In the genomic region with DNA sequence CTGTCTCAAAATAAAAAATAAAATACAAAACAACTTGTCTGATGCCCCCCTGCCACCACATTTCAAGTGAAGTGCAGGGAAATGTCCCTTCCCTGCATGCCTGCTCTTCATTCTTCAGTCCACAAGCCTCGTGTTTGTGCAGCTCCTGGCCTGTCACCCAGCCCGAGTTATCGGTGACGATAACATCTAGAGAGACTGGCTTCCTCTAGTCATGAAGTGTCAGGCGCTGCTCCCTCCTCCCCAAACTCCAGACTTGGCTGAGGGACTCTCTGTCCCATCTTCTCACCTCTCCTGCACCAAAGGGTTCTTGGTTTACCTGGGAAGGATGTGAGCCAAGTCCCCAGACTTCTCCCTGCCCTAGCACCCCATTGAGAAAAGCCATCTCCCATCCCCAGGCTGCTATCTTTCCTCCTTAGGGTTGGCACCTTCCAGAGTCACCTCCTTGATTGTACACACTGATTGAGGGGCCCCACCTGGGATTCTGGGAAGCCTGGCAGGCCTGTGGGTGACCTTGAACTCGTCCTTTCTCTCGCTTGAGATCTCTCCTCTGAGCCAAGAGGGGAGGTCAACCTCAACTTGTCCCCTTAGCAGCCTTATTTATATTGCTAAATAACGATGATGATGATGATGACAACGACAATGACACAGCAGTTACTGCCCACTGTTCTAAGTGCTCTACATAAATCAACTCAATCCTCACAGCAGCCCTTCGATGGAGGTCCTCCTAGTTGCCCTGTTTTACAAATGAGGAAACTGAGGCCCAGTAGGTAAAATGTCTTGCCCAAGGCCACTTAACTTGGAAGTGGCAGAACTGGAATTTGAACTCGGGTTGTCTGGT, we compare ENCODE assay signal across 34 cellular contexts. TPM values are rescaled to one million over a fixed set of nuclear protein-coding genes. Genes with fewer than 3 reads are reported as not detected.
"Had no signal": no experiment of that assay in that cellular context is flagged by ENCODE, and none has a peak within 500 bp of the region (broad histone marks: within the 10 kb centered on the region; RNA-seq: fewer than 3 reads in every experiment).

No MANE protein-coding gene starts in this region.

- H3K4me3 Mint-ChIP-seq: activated CD4-positive, alpha-beta T cell treated with anti-CD3 and anti-CD28 coated beads for 36 hours; activated naive CD8-positive, alpha-beta T cell; activated T-cell treated with anti-CD3 and anti-CD28 coated beads, Interleukin-2, amount 50 U/mL, for 4 hours; mesothelial cell of epicardium; nephron progenitor cell; stimulated activated memory B cell treated with anti-CD40 and anti-IgM and Interleukin-4, amounts not matched to agents 10 μg/mL and 1 μg/mL and 100 μg/mL, for 72 hours had no signal

- H3K27ac Mint-ChIP-seq: activated CD4-positive, alpha-beta T cell treated with anti-CD3 and anti-CD28 coated beads for 36 hours; activated naive CD8-positive, alpha-beta T cell; activated T-helper 2 cell treated with anti-CD3 and anti-CD28 coated beads, Interferon-gamma antibody, Interleukin-2, Interleukin-4, amounts not matched to agents 10 μg/mL and 5 μg/mL and 100 μg/mL, durations not matched to agents 14 hours and 24 hours and 36 hours; mesothelial cell of epicardium; nephron progenitor cell; stimulated activated memory B cell treated with anti-CD40 and anti-IgM and Interleukin-4, amounts not matched to agents 10 μg/mL and 1 μg/mL and 100 μg/mL, for 72 hours had no signal

- H3K36me3 ChIP-seq: adrenal gland, ascending aorta, brain microvascular endothelial cell, sigmoid colon, stomach, suprapubic skin, tibial nerve had no signal

- H3K27ac ChIP-seq: adrenal gland, ascending aorta, brain microvascular endothelial cell, hepatocyte, sigmoid colon, stomach, suprapubic skin, tibial nerve had no signal

- H3K9me3 Mint-ChIP-seq: activated T-cell treated with anti-CD3 and anti-CD28 coated beads, Interleukin-2, amount 50 U/mL, for 4 hours; activated T-helper 2 cell treated with anti-CD3 and anti-CD28 coated beads, Interferon-gamma antibody, Interleukin-2, Interleukin-4, amounts not matched to agents 10 μg/mL and 5 μg/mL and 100 μg/mL, durations not matched to agents 14 hours and 24 hours and 36 hours; mesothelial cell of epicardium; nephron progenitor cell; stimulated activated memory B cell treated with anti-CD40 and anti-IgM and Interleukin-4, amounts not matched to agents 10 μg/mL and 1 μg/mL and 100 μg/mL, for 72 hours had no signal

- H3K9me3 ChIP-seq: adrenal gland, ascending aorta, sigmoid colon, stomach, suprapubic skin, tibial nerve had no signal

- DNase-seq: activated CD4-positive, alpha-beta T cell treated with anti-CD3 and anti-CD28 coated beads for 36 hours; activated CD4-positive, alpha-beta T cell treated with anti-CD3 and anti-CD28 coated beads, Interleukin-2, amount 50 U/mL, for 4 hours; activated CD8-positive, alpha-beta memory T cell treated with anti-CD3 and anti-CD28 coated beads, Interleukin-2, amount 50 U/mL, for 48 hours; activated naive CD4-positive, alpha-beta T cell; activated T-cell treated with anti-CD3 and anti-CD28 coated beads, Interleukin-2, amount 50 U/mL, for 4 hours; adrenal gland; brain microvascular endothelial cell; caudate nucleus; effector memory CD4-positive, alpha-beta T cell; foreskin melanocyte; glutamatergic neuron; left ventricle myocardium superior; mammary epithelial cell; nephron progenitor cell; sigmoid colon; stimulated activated CD4-positive, alpha-beta T cell treated with anti-CD3 and anti-CD28 coated beads, Interleukin-15, amount 100 ng/mL, for 24 hours; stomach had no signal

- H3K4me1 ChIP-seq: adrenal gland, ascending aorta, sigmoid colon, suprapubic skin, tibial nerve had no signal

- H2AFZ ChIP-seq: hepatocyte had no signal

- ATAC-seq: activated CD4-positive, alpha-beta T cell treated with anti-CD3 and anti-CD28 coated beads for 36 hours; activated T-cell treated with anti-CD3 and anti-CD28 coated beads, Interleukin-2, amount 50 U/mL, for 4 hours; esophagus mucosa; left ventricle myocardium superior; stimulated activated memory B cell treated with anti-CD40 and anti-IgM and Interleukin-4, amounts not matched to agents 10 μg/mL and 1 μg/mL and 100 μg/mL, for 72 hours had no signal

- H3K27me3 Mint-ChIP-seq: activated CD4-positive, alpha-beta T cell treated with anti-CD3 and anti-CD28 coated beads for 36 hours; activated naive CD8-positive, alpha-beta T cell; stimulated activated memory B cell treated with anti-CD40 and anti-IgM and Interleukin-4, amounts not matched to agents 10 μg/mL and 1 μg/mL and 100 μg/mL, for 72 hours had no signal

- H3K36me3 Mint-ChIP-seq: activated naive CD8-positive, alpha-beta T cell; mesothelial cell of epicardium; stimulated activated memory B cell treated with anti-CD40 and anti-IgM and Interleukin-4, amounts not matched to agents 10 μg/mL and 1 μg/mL and 100 μg/mL, for 72 hours had no signal

- H3K79me2 ChIP-seq: hepatocyte had no signal

- H3K4me3 ChIP-seq: adrenal gland, ascending aorta, hepatocyte, sigmoid colon, smooth muscle cell, stomach, suprapubic skin, tibial nerve had no signal

- H3K27me3 ChIP-seq: adrenal gland, ascending aorta, brain microvascular endothelial cell, hepatocyte, sigmoid colon, stomach, suprapubic skin, tibial nerve had no signal

- H3K4me2 ChIP-seq: hepatocyte, smooth muscle cell had no signal

RNA-seq across cellular contexts. Expression of a gene that starts 32.8 kb away (rescaled TPM):
- total RNA-seq: activated CD4-positive, alpha-beta T cell treated with anti-CD3 and anti-CD28 coated beads for 36 hours; activated CD8-positive, alpha-beta memory T cell treated with anti-CD3 and anti-CD28 coated beads for 36 hours; activated T-cell treated with anti-CD3 and anti-CD28 coated beads, Interleukin-2, amount 50 U/mL, for 4 hours; activated T-helper 2 cell treated with anti-CD3 and anti-CD28 coated beads, Interferon-gamma antibody, Interleukin-2, Interleukin-4, amounts not matched to agents 10 μg/mL and 5 μg/mL and 100 μg/mL, durations not matched to agents 14 hours and 24 hours and 36 hours; adrenal gland; ascending aorta; dermis microvascular lymphatic vessel endothelial cell; esophagus mucosa; hepatocyte; left ventricle myocardium superior; mammary epithelial cell; mesothelial cell of epicardium; omental fat pad; posterior vena cava; renal cortical epithelial cell; sigmoid colon; smooth muscle cell; stomach; suprapubic skin; T-helper 2 cell treated with Interferon-gamma antibody and Interleukin-4, amounts not matched to agents 100 ng/mL and 5 ng/mL, for 36 hours; tibial nerve; urinary bladder had no signal
- polyA plus RNA-seq: adrenal gland, hepatocyte, mammary epithelial cell, sigmoid colon, smooth muscle cell, stomach, urinary bladder had no signal
